In the genomic region with DNA sequence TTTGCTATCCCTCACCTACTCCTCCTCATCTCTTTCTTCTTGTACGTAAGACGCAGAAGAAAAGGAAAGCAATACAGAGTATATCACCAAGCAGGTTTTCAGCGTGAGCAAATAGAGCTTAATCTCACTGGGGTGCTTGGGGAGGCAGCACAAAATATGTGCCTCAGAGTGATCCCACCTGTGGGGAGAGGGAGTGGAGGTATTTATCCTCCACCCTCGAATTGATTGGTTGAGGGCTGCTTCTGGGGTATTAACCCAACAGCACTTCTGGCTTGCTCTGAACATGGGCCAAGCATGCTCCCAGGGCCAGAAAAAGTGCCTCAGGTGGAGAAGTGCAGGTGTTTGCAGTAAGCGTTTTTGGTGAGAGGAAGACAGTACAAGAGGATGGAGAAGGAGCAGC, we compare ENCODE assay signal across 28 cellular contexts.
"Had no signal": no experiment of that assay in that cellular context is flagged by ENCODE, and none has a peak within 500 bp of the region (broad histone marks: within the 10 kb centered on the region; RNA-seq: fewer than 3 reads in every experiment).

No MANE protein-coding gene starts in this region.

- H3K4me3 Mint-ChIP-seq: dendritic cell treated with granulocyte-macrophage colony-stimulating factor and Interleukin-4, amounts not matched to agents 40 ng/mL and 50 ng/mL, for 4 days; mesothelial cell of epicardium; naive B cell; natural killer cell treated with Interleukin-12 subunit alpha and Interleukin-12 subunit beta and Interleukin-15 and Interleukin-18, amount 100 ng/mL, for 72 hours; neural crest cell; stimulated activated effector memory CD8-positive, alpha-beta T cell treated with anti-CD3 and anti-CD28 coated beads, Interleukin-12 subunit alpha, Interleukin-12 subunit beta, amount 100 ng/mL, for 72 hours had no signal

- DNase-seq: colonic mucosa; effector memory CD4-positive, alpha-beta T cell; foreskin keratinocyte; heart left ventricle; kidney; mesenchymal stem cell; mucosa of descending colon; naive B cell; stimulated activated CD4-positive, alpha-beta T cell treated with anti-CD3 and anti-CD28 coated beads, Interleukin-2, amount 100 ng/mL, for 24 hours; stimulated activated CD4-positive, alpha-beta T cell treated with anti-CD3 and anti-CD28 coated beads, Interleukin-4, amount 100 ng/mL, for 24 hours; stimulated activated naive CD8-positive, alpha-beta T cell treated with anti-CD3 and anti-CD28 coated beads, Interleukin-15, Interleukin-2, amounts not matched to agents 100 U/mL and 50 U/mL, for 24 hours; substantia nigra; testis; tibial artery; upper lobe of left lung had no signal

- H3K9me3 ChIP-seq: colonic mucosa, heart left ventricle, mucosa of descending colon, neutrophil, prostate gland, right atrium auricular region, testis, tibial artery had no signal

- H3K9me3 Mint-ChIP-seq: dendritic cell treated with granulocyte-macrophage colony-stimulating factor and Interleukin-4, amounts not matched to agents 40 ng/mL and 50 ng/mL, for 4 days; mesothelial cell of epicardium; natural killer cell treated with Interleukin-12 subunit alpha and Interleukin-12 subunit beta and Interleukin-15 and Interleukin-18, amount 100 ng/mL, for 72 hours; neural crest cell; stimulated activated effector memory CD8-positive, alpha-beta T cell treated with anti-CD3 and anti-CD28 coated beads, Interleukin-12 subunit alpha, Interleukin-12 subunit beta, amount 100 ng/mL, for 72 hours had no signal

- H3K4me1 ChIP-seq: colonic mucosa, foreskin keratinocyte, prostate gland, testis, upper lobe of left lung had no signal

- H3K36me3 ChIP-seq: colonic mucosa, esophagus muscularis mucosa, gastroesophageal sphincter, heart left ventricle, neutrophil, prostate gland, right atrium auricular region, tibial artery, upper lobe of left lung had no signal

- H3K27ac Mint-ChIP-seq: dendritic cell treated with granulocyte-macrophage colony-stimulating factor and Interleukin-4, amounts not matched to agents 40 ng/mL and 50 ng/mL, for 4 days; mesothelial cell of epicardium; naive B cell; natural killer cell treated with Interleukin-12 subunit alpha and Interleukin-12 subunit beta and Interleukin-15 and Interleukin-18, amount 100 ng/mL, for 72 hours; stimulated activated effector memory CD8-positive, alpha-beta T cell treated with anti-CD3 and anti-CD28 coated beads, Interleukin-12 subunit alpha, Interleukin-12 subunit beta, amount 100 ng/mL, for 72 hours had no signal

- H3K27ac ChIP-seq: esophagus muscularis mucosa, foreskin keratinocyte, gastroesophageal sphincter, heart left ventricle, hepatocyte, neutrophil, prostate gland, right atrium auricular region, testis, tibial artery, upper lobe of left lung had no signal

- H3K36me3 Mint-ChIP-seq: mesothelial cell of epicardium; naive B cell; natural killer cell treated with Interleukin-12 subunit alpha and Interleukin-12 subunit beta and Interleukin-15 and Interleukin-18, amount 100 ng/mL, for 72 hours; stimulated activated effector memory CD8-positive, alpha-beta T cell treated with anti-CD3 and anti-CD28 coated beads, Interleukin-12 subunit alpha, Interleukin-12 subunit beta, amount 100 ng/mL, for 72 hours had no signal

- ATAC-seq: foreskin keratinocyte; gastroesophageal sphincter; heart left ventricle; left lobe of liver; natural killer cell treated with Interleukin-12 subunit alpha and Interleukin-12 subunit beta and Interleukin-15 and Interleukin-18, amount 100 ng/mL, for 72 hours; sciatic nerve; stimulated activated effector memory CD8-positive, alpha-beta T cell treated with anti-CD3 and anti-CD28 coated beads, Interleukin-12 subunit alpha, Interleukin-12 subunit beta, amount 100 ng/mL, for 72 hours; stimulated activated naive CD8-positive, alpha-beta T cell treated with anti-CD3 and anti-CD28 coated beads, Interleukin-15, Interleukin-2, amounts not matched to agents 100 U/mL and 50 U/mL, for 24 hours had no signal

- H3K4me3 ChIP-seq: colonic mucosa, esophagus muscularis mucosa, gastroesophageal sphincter, heart left ventricle, hepatocyte, mucosa of descending colon, prostate gland, right atrium auricular region, testis, tibial artery, upper lobe of left lung had no signal

- H3K4me1 Mint-ChIP-seq: naive B cell; stimulated activated effector memory CD8-positive, alpha-beta T cell treated with anti-CD3 and anti-CD28 coated beads, Interleukin-12 subunit alpha, Interleukin-12 subunit beta, amount 100 ng/mL, for 72 hours had no signal
